Comparison of ENCODE assay signal across 17 cellular contexts in the genomic region with DNA sequence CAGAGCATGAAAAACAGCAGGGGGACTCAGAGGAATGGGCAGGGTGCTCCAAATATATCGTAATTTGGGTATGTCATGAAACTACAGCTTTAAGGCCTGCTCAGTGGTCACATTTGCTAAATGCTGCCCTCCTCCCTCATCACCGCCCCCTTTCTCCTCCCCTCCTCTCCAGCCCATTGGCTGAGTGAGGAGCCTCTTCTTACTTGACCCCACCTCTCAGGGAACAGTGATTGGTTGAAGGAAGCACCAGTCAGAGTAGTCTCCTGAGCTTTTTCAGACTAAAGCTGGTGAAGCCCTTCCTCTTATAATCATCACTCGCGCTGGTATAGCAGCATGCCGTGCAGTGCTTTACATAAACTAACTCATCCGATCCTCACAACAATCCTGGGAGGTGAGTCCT.
"Had no signal": no experiment of that assay in that cellular context is flagged by ENCODE, and none has a peak within 500 bp of the region (broad histone marks: within the 10 kb centered on the region; RNA-seq: fewer than 3 reads in every experiment).

No MANE protein-coding gene starts in this region.

- H3K4me3 ChIP-seq: hepatocyte, right atrium auricular region, thoracic aorta, upper lobe of left lung had no signal

- H3K36me3 ChIP-seq: right atrium auricular region, thoracic aorta, upper lobe of left lung had no signal

- H3K9me3 ChIP-seq: right atrium auricular region, thoracic aorta, upper lobe of left lung had no signal

- ATAC-seq: activated CD4-positive, alpha-beta T cell treated with anti-CD3 and anti-CD28 coated beads for 36 hours; activated naive CD4-positive, alpha-beta T cell treated with anti-CD3 and anti-CD28 coated beads, Interleukin-2, amount 50 U/mL, for 72 hours; natural killer cell treated with Interleukin-12 subunit alpha and Interleukin-12 subunit beta and Interleukin-15 and Interleukin-18, amount 100 ng/mL, for 72 hours had no signal

- H3K27ac ChIP-seq: hepatocyte, right atrium auricular region, thoracic aorta, upper lobe of left lung had no signal

- DNase-seq: activated B cell treated with CpG ODN at 0.5 μM for 24 hours; activated CD4-positive, alpha-beta T cell treated with anti-CD3 and anti-CD28 coated beads for 36 hours; activated CD4-positive, alpha-beta T cell treated with anti-CD3 and anti-CD28 coated beads, Interleukin-2, amount 50 U/mL, for 4 hours; activated gamma-delta T cell; aorta; dermis blood vessel endothelial cell; effector CD8-positive, alpha-beta T cell; glutamatergic neuron; stimulated activated CD4-positive, alpha-beta T cell treated with anti-CD3 and anti-CD28 coated beads, Interleukin-4, amount 100 ng/mL, for 24 hours; stimulated activated naive CD4-positive, alpha-beta T cell treated with Interleukin-2 at 50 U/mL for 16 hours; T1000; upper lobe of left lung had no signal
